ENCODE assay signal across 15 cellular contexts in the genomic region with DNA sequence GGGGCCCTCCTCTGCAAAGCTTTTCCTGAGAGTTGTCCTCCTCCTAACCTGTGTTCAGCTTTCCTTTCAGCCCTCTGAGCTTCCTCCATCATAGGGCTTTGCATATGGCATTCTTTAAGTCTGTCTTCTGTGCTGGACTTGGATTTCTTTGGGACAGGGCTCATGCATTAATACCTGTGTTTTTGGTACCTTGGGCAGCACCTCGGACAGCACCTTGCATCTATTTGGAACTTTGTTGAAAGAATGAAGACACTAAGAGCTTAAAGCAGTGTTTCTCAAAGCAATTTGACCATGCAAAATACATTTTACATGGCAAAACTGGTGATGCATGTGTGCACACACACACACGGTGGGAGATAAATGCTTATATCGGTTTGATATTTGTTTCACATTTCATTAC.
"Had no signal": no experiment of that assay in that cellular context is flagged by ENCODE, and none has a peak within 500 bp of the region (broad histone marks: within the 10 kb centered on the region; RNA-seq: fewer than 3 reads in every experiment).

No MANE protein-coding gene starts in this region.

- H3K27me3 ChIP-seq: ascending aorta, foreskin keratinocyte, suprapubic skin had no signal

- H3K4me3 ChIP-seq: ascending aorta, dorsolateral prefrontal cortex, suprapubic skin had no signal

- H3K36me3 Mint-ChIP-seq: memory B cell; natural killer cell treated with Interleukin-12 subunit alpha and Interleukin-12 subunit beta and Interleukin-15 and Interleukin-18, amount 100 ng/mL, for 72 hours; type B pancreatic cell had no signal

- H3K4me1 Mint-ChIP-seq: memory B cell had no signal

- H3K4me3 Mint-ChIP-seq: activated T-cell treated with anti-CD3 and anti-CD28 coated beads, Interleukin-2, amount 50 U/mL, for 72 hours; memory B cell; natural killer cell treated with Interleukin-12 subunit alpha and Interleukin-12 subunit beta and Interleukin-15 and Interleukin-18, amount 100 ng/mL, for 72 hours; T-helper 2 cell treated with Interferon-gamma antibody and Interleukin-4, amounts not matched to agents 5 μg/mL and 100 μg/mL, for 36 hours; type B pancreatic cell had no signal

- H3K9me3 ChIP-seq: ascending aorta had no signal

- H3K9me3 Mint-ChIP-seq: natural killer cell treated with Interleukin-12 subunit alpha and Interleukin-12 subunit beta and Interleukin-15 and Interleukin-18, amount 100 ng/mL, for 72 hours; T-helper 2 cell treated with Interferon-gamma antibody and Interleukin-4, amounts not matched to agents 5 μg/mL and 100 μg/mL, for 36 hours; type B pancreatic cell had no signal

- DNase-seq: activated CD4-positive, alpha-beta T cell treated with anti-CD3 and anti-CD28 coated beads for 1 hour; activated CD4-positive, alpha-beta T cell treated with anti-CD3 and anti-CD28 coated beads, Interleukin-2, amount 50 U/mL, for 48 hours; activated gamma-delta T cell treated with Interleukin-2 at 50 U/mL for 16 hours; activated T-cell treated with anti-CD3 and anti-CD28 coated beads, Interleukin-2, amount 50 U/mL, for 72 hours; dorsolateral prefrontal cortex; foreskin keratinocyte; stimulated activated CD4-positive, alpha-beta T cell treated with anti-CD3 and anti-CD28 coated beads, Interleukin-2, amount 100 ng/mL, for 48 hours; stimulated activated naive CD8-positive, alpha-beta T cell treated with anti-CD3 and anti-CD28 coated beads, Interleukin-15, Interleukin-2, amounts not matched to agents 100 U/mL and 50 U/mL, for 24 hours had no signal

- H3K27ac Mint-ChIP-seq: activated T-cell treated with anti-CD3 and anti-CD28 coated beads, Interleukin-2, amount 50 U/mL, for 72 hours; memory B cell; natural killer cell treated with Interleukin-12 subunit alpha and Interleukin-12 subunit beta and Interleukin-15 and Interleukin-18, amount 100 ng/mL, for 72 hours; T-helper 2 cell treated with Interferon-gamma antibody and Interleukin-4, amounts not matched to agents 5 μg/mL and 100 μg/mL, for 36 hours; type B pancreatic cell had no signal

- ATAC-seq: activated T-cell treated with anti-CD3 and anti-CD28 coated beads, Interleukin-2, amount 50 U/mL, for 72 hours; foreskin keratinocyte; left lobe of liver; natural killer cell treated with Interleukin-12 subunit alpha and Interleukin-12 subunit beta and Interleukin-15 and Interleukin-18, amount 100 ng/mL, for 72 hours; stimulated activated naive CD8-positive, alpha-beta T cell treated with anti-CD3 and anti-CD28 coated beads, Interleukin-15, Interleukin-2, amounts not matched to agents 100 U/mL and 50 U/mL, for 24 hours had no signal

- H3K27ac ChIP-seq: ascending aorta, dorsolateral prefrontal cortex, foreskin keratinocyte, suprapubic skin had no signal

- H3K36me3 ChIP-seq: ascending aorta, suprapubic skin had no signal

- H3K4me1 ChIP-seq: ascending aorta, foreskin keratinocyte, suprapubic skin had no signal
